Comparison of ENCODE assay signal across 1 cellular context in genomic region chr3:168088106-168088722, GRCh38.
A peak's percentile ranks its signal among the peaks of the same experiment; 100 is the strongest.
TF ChIP-seq lines count a peak whose summit lies in the region.

No MANE protein-coding gene starts in this region.

TF ChIP-seq in HepG2, 621 proteins besides CTCF, POLR2A, EP300 and RAD21 (continued from another document):
- TF ChIP-seq ZBTB40 (IDR thresholded peaks at IDR 0.05), result no peak
- no peak for TF ChIP-seq ZBTB40 (CRISPR knock-in tag; IDR thresholded peaks at IDR 0.05)
- TF ChIP-seq ESRRA (CRISPR knock-in tag; IDR thresholded peaks at IDR 0.05; ENCODE audit: low read depth), result peak; percentile 69; the same call in 1 of the 2 replicates
- no peak for TF ChIP-seq SP140L (CRISPR knock-in tag; IDR thresholded peaks at IDR 0.05; ENCODE audit: borderline replicate concordance)
- peak; percentile 70 for TF ChIP-seq HNF4A (CRISPR knock-in tag; IDR thresholded peaks at IDR 0.05)
- TF ChIP-seq NFRKB (IDR thresholded peaks at IDR 0.05), result no peak
